9 cellular contexts compared by ENCODE assay signal in the genomic region with DNA sequence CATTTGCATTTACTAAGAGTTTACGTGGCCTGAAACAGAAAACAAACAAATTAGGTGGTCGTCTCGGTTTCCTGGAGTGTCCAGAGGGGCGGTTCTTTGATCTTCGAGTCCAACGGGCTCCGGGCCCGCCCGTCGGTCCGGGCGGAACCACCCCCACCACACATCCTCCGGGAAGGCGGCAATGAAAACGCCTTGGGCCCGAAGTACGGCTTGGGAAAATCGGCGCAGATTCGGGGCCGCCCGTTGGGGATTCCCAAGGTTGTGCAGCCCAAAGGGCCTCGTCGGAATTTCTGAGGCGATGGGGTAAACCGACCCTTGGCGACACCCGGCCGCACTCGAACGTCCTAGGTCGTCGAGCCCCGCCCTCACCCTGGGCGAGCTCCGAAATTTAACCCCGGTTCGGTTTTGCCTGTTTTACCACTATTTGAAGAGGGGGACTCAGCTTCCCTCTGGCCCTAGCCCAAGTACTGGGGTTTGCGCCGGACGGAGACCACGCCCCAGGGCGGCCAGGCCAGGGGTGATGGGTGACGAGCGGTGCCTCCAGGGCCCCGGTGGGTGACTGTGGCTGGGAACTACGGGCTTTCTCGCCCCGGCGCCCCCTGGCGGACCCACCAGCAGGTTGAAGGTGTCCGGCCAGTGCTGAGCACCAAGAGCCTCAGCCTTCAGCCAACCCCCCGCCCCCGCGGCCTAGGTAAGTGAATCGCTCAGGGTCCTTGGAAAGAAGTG. TPM values are rescaled to one million over a fixed set of nuclear protein-coding genes. Genes with fewer than 3 reads are reported as not detected.
DNase-seq lines count a peak whose midpoint lies in the region; ATAC-seq and TF ChIP-seq lines count a peak whose summit lies in the region.
"Had no signal": no experiment of that assay in that cellular context is flagged by ENCODE, and none has a peak within 500 bp of the region (broad histone marks: within the 10 kb centered on the region; RNA-seq: fewer than 3 reads in every experiment).

No MANE protein-coding gene starts in this region.

- H3K4me3 ChIP-seq in right lobe of liver, result peak overlapping the region; percentile 41 to 62 (median 55)

- no peak for TF ChIP-seq POLR2A in right lobe of liver (IDR thresholded peaks at IDR 0.05)

- ATAC-seq in GM19035 (IDR thresholded peaks at IDR 0.05; ENCODE audit: unreplicated experiment), result peak; percentile 76
- ATAC-seq in HG03196 (IDR thresholded peaks at IDR 0.05; ENCODE audit: unreplicated experiment), result peak; percentile 69
- peak; percentile 87 to 91 (median 89) for ATAC-seq in right lobe of liver

- H3K4me1 ChIP-seq in right lobe of liver, result peaks cover 0 to 5% (median 0%) of the 10 kb centered on the region in 4 donors

- H3K9me3 ChIP-seq in right lobe of liver, result no peaks in the 10 kb centered on the region

- peak overlapping the region; percentile 22 to 79 (median 38) for H3K27ac ChIP-seq in right lobe of liver

- peaks cover 7 to 41% (median 18%) of the 10 kb centered on the region in 4 donors for H3K36me3 ChIP-seq in right lobe of liver

- no peaks in the 10 kb centered on the region for H3K27me3 ChIP-seq in right lobe of liver

- 10% methylated on average over 28 of the region's 56 CpGs for WGBS in right lobe of liver (ENCODE audit: insufficient coverage, low coverage, low lambda C conversion rate, missing lambda C conversion rate)

- intact Hi-C loops in right lobe of liver (cut with DNase I), result no loop called here

- peak; percentile 72 to 87 (median 76) for TF ChIP-seq CTCF in right lobe of liver (IDR thresholded peaks at IDR 0.05)

- peak; percentile 87 for DNase-seq in AG20443 (ENCODE audit: low spot score)
- DNase-seq in activated CD4-positive, alpha-beta T cell treated with anti-CD3 and anti-CD28 coated beads for 24 hours (ENCODE audit: low read depth in 2 of 2), result peak; percentile 49 to 75
- DNase-seq in dermis blood vessel endothelial cell, result peak; percentile 91
- peak; percentile 88 to 91 (median 90) for DNase-seq in right lobe of liver
- peak; percentile 50 to 63 (median 59) for DNase-seq in stimulated activated CD4-positive, alpha-beta T cell treated with anti-CD3 and anti-CD28 coated beads, TNF-alpha, amount 100 ng/mL, for 4 hours (ENCODE audit: low read depth in 3 of 3)
- DNase-seq in cerebellum (ENCODE audit: low spot score), result no peak

RNA-seq across cellular contexts. Expression of gene CFAP53, which starts 1.9 kb away (rescaled TPM):
- total RNA-seq in dermis blood vessel endothelial cell (under 0.01 and 0.14 TPM in 2 replicates), right lobe of liver (under 1 TPM in 3 of 6 experiments, not detected in 3; 0.13 to 0.17 (median 0.14) TPM), cerebellum (1.7 TPM)
- total RNA-seq: LHCN-M2 had no signal

RNA-seq across cellular contexts. Expression of gene MBD1, which starts 13.1 kb away (rescaled TPM):
- total RNA-seq in dermis blood vessel endothelial cell (68.7 and 74.9 TPM in 2 replicates), right lobe of liver (10 to 100 TPM; 29.7 to 32.4 (median 30.7) TPM), cerebellum (57.1 TPM)

RNA-seq across cellular contexts. Expression of gene CXXC1, which starts 19.3 kb away (rescaled TPM):
- total RNA-seq in dermis blood vessel endothelial cell (49.7 and 51.3 TPM in 2 replicates), right lobe of liver (10 to 100 TPM; 16.4 to 34.9 (median 26.1) TPM), cerebellum (38.4 TPM)
